13 cellular contexts compared by ENCODE assay signal in the genomic region with DNA sequence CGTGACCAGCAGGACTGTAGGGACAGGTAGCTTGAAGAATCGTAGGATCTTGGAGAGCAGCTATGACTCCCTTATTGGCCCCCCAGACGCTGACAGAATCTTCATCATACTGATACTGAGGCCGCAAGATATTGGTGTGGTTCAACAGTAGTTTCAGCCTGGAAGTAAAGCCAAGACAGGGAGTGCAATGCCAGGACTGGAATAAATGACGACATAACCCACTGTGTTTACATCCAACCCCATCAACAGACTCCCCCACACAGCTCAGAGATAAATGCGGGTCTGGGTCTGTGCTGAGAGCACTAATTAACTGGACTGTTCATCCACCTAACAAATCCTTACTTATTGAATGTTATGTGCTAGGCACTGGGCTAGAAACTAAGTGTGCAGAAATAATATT.
DNase-seq lines count a peak whose midpoint lies in the region; ATAC-seq and TF ChIP-seq lines count a peak whose summit lies in the region.
"Had no signal": no experiment of that assay in that cellular context is flagged by ENCODE, and none has a peak within 500 bp of the region (broad histone marks: within the 10 kb centered on the region; RNA-seq: fewer than 3 reads in every experiment).

No MANE protein-coding gene starts in this region.

- peak; percentile 81 for DNase-seq in NB4 (ENCODE audit: low read depth)
- no peak for DNase-seq in activated naive CD8-positive, alpha-beta T cell treated with anti-CD3 and anti-CD28 coated beads, Interleukin-2, amount 50 U/mL, for 24 hours
- DNase-seq in effector memory CD4-positive, alpha-beta T cell: no peak
- DNase-seq: adrenal gland; CD4-positive, alpha-beta memory T cell; NCI-H146; NCI-H510A treated with DMSO at 0.1 percent for 48 hours; pancreas had no signal

- no peak for TF ChIP-seq POLR2A in NB4 (IDR thresholded peaks at IDR 0.05; ENCODE audit: extremely low read depth, insufficient read length)

- H3K27ac ChIP-seq in HEK293 (ENCODE audit: extremely low read depth, low read depth, low read length) (no peak overlapping the region), neutrophil (peak overlapping the region; percentile 88)
- no peak overlapping the region for H3K27ac ChIP-seq in effector memory CD4-positive, alpha-beta T cell (ENCODE audit: insufficient read depth, low read length, poor library complexity, severe bottlenecking)
- H3K27ac ChIP-seq: adrenal gland, coronary artery, pancreas had no signal

- no peak overlapping the region for H3K4me3 ChIP-seq in HEK293 (ENCODE audit: low read depth, low read length)
- H3K4me3 ChIP-seq in NB4 (ENCODE audit: low read depth, low read length): peak overlapping the region; percentile 21
- H3K4me3 ChIP-seq in neutrophil (ENCODE audit: low read depth in 1 of 2, low read length in 1 of 2): peak overlapping the region; percentile 52 to 57
- no peak overlapping the region for H3K4me3 ChIP-seq in effector memory CD4-positive, alpha-beta T cell (ENCODE audit: insufficient read depth, low read depth, low read length, poor library complexity, severe bottlenecking)
- H3K4me3 ChIP-seq: adrenal gland, coronary artery, pancreas had no signal

- H3K9me3 ChIP-seq in HEK293 (ENCODE audit: control insufficient read depth, insufficient read depth, low read depth, low read length): no peaks in the 10 kb centered on the region
- no peaks in the 10 kb centered on the region for H3K9me3 ChIP-seq in neutrophil
- H3K9me3 ChIP-seq in effector memory CD4-positive, alpha-beta T cell (ENCODE audit: control insufficient read depth, low read length): no peaks in the 10 kb centered on the region
- H3K9me3 ChIP-seq: adrenal gland, pancreas had no signal

- CTCF ChIA-PET in HEK293 (lab: Yijun Ruan, JAX): no interaction called here

- no peak for TF ChIP-seq CTCF in HEK293 (tag by site-specific recombination; IDR thresholded peaks at IDR 0.05)
- TF ChIP-seq CTCF in NB4 (IDR thresholded peaks at IDR 0.05; ENCODE audit: low read depth, low read length): no peak
- TF ChIP-seq CTCF in neutrophil (IDR thresholded peaks at IDR 0.05): no peak

- H3K4me3 Mint-ChIP-seq in activated naive CD8-positive, alpha-beta T cell treated with anti-CD3 and anti-CD28 coated beads, Interleukin-2, amount 50 U/mL, for 24 hours: no peak overlapping the region
- H3K4me3 Mint-ChIP-seq: CD4-positive, alpha-beta memory T cell had no signal

- H3K4me1 ChIP-seq in HEK293 (ENCODE audit: control insufficient read depth, insufficient read depth, low read length) (no peaks in the 10 kb centered on the region), neutrophil (ENCODE audit: control insufficient read depth in 1 of 2, insufficient read depth in 1 of 2, low read depth in 1 of 2, low read length in 1 of 2) (peaks cover 32 to 39% of the 10 kb centered on the region in 2 experiments)
- no peaks in the 10 kb centered on the region for H3K4me1 ChIP-seq in effector memory CD4-positive, alpha-beta T cell (ENCODE audit: control insufficient read depth, insufficient read depth, low read length, poor library complexity, severe bottlenecking)
- H3K4me1 ChIP-seq: adrenal gland, pancreas had no signal

- no peaks in the 10 kb centered on the region for H3K27me3 Mint-ChIP-seq in activated naive CD8-positive, alpha-beta T cell treated with anti-CD3 and anti-CD28 coated beads, Interleukin-2, amount 50 U/mL, for 24 hours
- H3K27me3 Mint-ChIP-seq: CD4-positive, alpha-beta memory T cell had no signal

- H3K36me3 Mint-ChIP-seq in activated naive CD8-positive, alpha-beta T cell treated with anti-CD3 and anti-CD28 coated beads, Interleukin-2, amount 50 U/mL, for 24 hours (ENCODE audit: low read depth): no peaks in the 10 kb centered on the region
- H3K36me3 Mint-ChIP-seq: CD4-positive, alpha-beta memory T cell had no signal

- POLR2A ChIA-PET in HEK293 (lab: Yijun Ruan, JAX): no interaction called here

- H3K4me1 Mint-ChIP-seq in activated naive CD8-positive, alpha-beta T cell treated with anti-CD3 and anti-CD28 coated beads, Interleukin-2, amount 50 U/mL, for 24 hours: peaks cover 11% of the 10 kb centered on the region

- ATAC-seq in activated naive CD8-positive, alpha-beta T cell treated with anti-CD3 and anti-CD28 coated beads, Interleukin-2, amount 50 U/mL, for 24 hours: peak; percentile 54
- ATAC-seq in HG02798 (IDR thresholded peaks at IDR 0.05; ENCODE audit: poor library complexity, unreplicated experiment) (no peak), GM18498 (IDR thresholded peaks at IDR 0.05; ENCODE audit: unreplicated experiment) (no peak)

- H3K27me3 ChIP-seq in neutrophil: no peaks in the 10 kb centered on the region
- H3K27me3 ChIP-seq in effector memory CD4-positive, alpha-beta T cell (replicated peaks; ENCODE audit: control insufficient read depth, insufficient read depth, low read length, poor library complexity, severe bottlenecking): no peaks in the 10 kb centered on the region
- H3K27me3 ChIP-seq: adrenal gland, pancreas had no signal

- H3K27ac Mint-ChIP-seq in activated naive CD8-positive, alpha-beta T cell treated with anti-CD3 and anti-CD28 coated beads, Interleukin-2, amount 50 U/mL, for 24 hours: no peak overlapping the region

- no peaks in the 10 kb centered on the region for H3K36me3 ChIP-seq in HEK293 (ENCODE audit: control insufficient read depth in 2 of 2, insufficient read depth in 1 of 2, low read length in 2 of 2)
- no peaks in the 10 kb centered on the region for H3K36me3 ChIP-seq in neutrophil
- H3K36me3 ChIP-seq in effector memory CD4-positive, alpha-beta T cell (ENCODE audit: control insufficient read depth, insufficient read depth, low read length): no peaks in the 10 kb centered on the region
- H3K36me3 ChIP-seq: adrenal gland, pancreas had no signal

- no peaks in the 10 kb centered on the region for H3K9me3 Mint-ChIP-seq in activated naive CD8-positive, alpha-beta T cell treated with anti-CD3 and anti-CD28 coated beads, Interleukin-2, amount 50 U/mL, for 24 hours
- H3K9me3 Mint-ChIP-seq: CD4-positive, alpha-beta memory T cell had no signal

TF ChIP-seq in HEK293, 187 proteins besides CTCF, POLR2A, EP300 and RAD21:
- TF ChIP-seq, protein P1, sequence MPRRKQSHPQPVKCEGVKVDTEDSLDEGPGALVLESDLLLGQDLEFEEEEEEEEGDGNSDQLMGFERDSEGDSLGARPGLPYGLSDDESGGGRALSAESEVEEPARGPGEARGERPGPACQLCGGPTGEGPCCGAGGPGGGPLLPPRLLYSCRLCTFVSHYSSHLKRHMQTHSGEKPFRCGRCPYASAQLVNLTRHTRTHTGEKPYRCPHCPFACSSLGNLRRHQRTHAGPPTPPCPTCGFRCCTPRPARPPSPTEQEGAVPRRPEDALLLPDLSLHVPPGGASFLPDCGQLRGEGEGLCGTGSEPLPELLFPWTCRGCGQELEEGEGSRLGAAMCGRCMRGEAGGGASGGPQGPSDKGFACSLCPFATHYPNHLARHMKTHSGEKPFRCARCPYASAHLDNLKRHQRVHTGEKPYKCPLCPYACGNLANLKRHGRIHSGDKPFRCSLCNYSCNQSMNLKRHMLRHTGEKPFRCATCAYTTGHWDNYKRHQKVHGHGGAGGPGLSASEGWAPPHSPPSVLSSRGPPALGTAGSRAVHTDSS (tag by site-specific recombination; IDR thresholded peaks at IDR 0.05): no peak
- TF ChIP-seq ZFHX2 (tag by site-specific recombination; conservative IDR thresholded peaks at IDR 0.05): 0 out of 2 replicates have a peak, but pooled peaks have one; percentile 31

Comparison
In these comparisons a context has a peak if more than half of its experiments do, and no peak if none do; other contexts are left out.
1. H3K4me3 ChIP-seq: peak in NB4 (single experiment) and neutrophil (2 of 2); none in HEK293 (single experiment) and effector memory CD4-positive, alpha-beta T cell (single experiment).